Comparison of ENCODE assay signal across 1 cellular context in genomic region chr6:125815050-125815910, GRCh38.
A peak's percentile ranks its signal among the peaks of the same experiment; 100 is the strongest.
TF ChIP-seq lines count a peak whose summit lies in the region.

No MANE protein-coding gene starts in this region.

TF ChIP-seq in GM12878, 131 proteins besides CTCF, POLR2A, EP300 and RAD21 (continued from another document):
- 0 out of 2 replicates have a peak, but pooled peaks have one; percentile 11 for TF ChIP-seq RELB (IDR thresholded peaks at IDR 0.05; ENCODE audit: low read depth)
- 0 out of 4 replicates have a peak, but pooled peaks of 1 of the 2 experiments have one; percentile 21 for TF ChIP-seq CEBPB (IDR thresholded peaks at IDR 0.05; ENCODE audit: borderline replicate concordance in 1 of 2, low read depth in 2 of 2, low read length in 2 of 2)
- TF ChIP-seq MTA2 (IDR thresholded peaks at IDR 0.05; ENCODE audit: low read depth), result no peak
- 0 out of 2 replicates have a peak, but pooled peaks have one; percentile 22 for TF ChIP-seq NFIC (IDR thresholded peaks at IDR 0.05; ENCODE audit: low read depth, low read length)
- TF ChIP-seq GABPA (IDR thresholded peaks at IDR 0.05; ENCODE audit: low read depth), result no peak
